Comparison of ENCODE assay signal across 1 cellular context in genomic region chr15:67520976-67521769, GRCh38.
TF ChIP-seq lines count a peak whose summit lies in the region.

TSS of gene C15orf61 (plus strand) at chr15:67521131. CDS start at chr15:67521249, 118 bp downstream.

TF ChIP-seq in HepG2, 621 proteins besides CTCF, POLR2A, EP300 and RAD21 (continued from another document and continues in another):
- TF ChIP-seq AFF4 (CRISPR knock-in tag; IDR thresholded peaks at IDR 0.05) (no peak), MXD3 (CRISPR knock-in tag; IDR thresholded peaks at IDR 0.05) (peak; percentile 93), AKNA (CRISPR knock-in tag; IDR thresholded peaks at IDR 0.05; ENCODE audit: borderline replicate concordance) (peak; percentile 80; the same call in 1 of the 2 replicates), ZNF484 (CRISPR knock-in tag; IDR thresholded peaks at IDR 0.05; ENCODE audit: borderline replicate concordance, low read depth) (no peak; the same call in 1 of the 2 replicates), ZNF331 (CRISPR knock-in tag; IDR thresholded peaks at IDR 0.05) (peak; percentile 37; the same call in 1 of the 2 replicates), TEF (CRISPR knock-in tag; IDR thresholded peaks at IDR 0.05) (peak; percentile 71), SAFB2 (CRISPR knock-in tag; IDR thresholded peaks at IDR 0.05; ENCODE audit: borderline replicate concordance, low read depth) (peak; percentile 92), KDM5B (CRISPR knock-in tag; IDR thresholded peaks at IDR 0.05; ENCODE audit: borderline replicate concordance) (peak; percentile 99), ZNF775 (CRISPR knock-in tag; IDR thresholded peaks at IDR 0.05; ENCODE audit: borderline replicate concordance) (no peak), YY1 (IDR thresholded peaks at IDR 0.05; ENCODE audit: insufficient read depth, insufficient replicate concordance, low read depth, low read length) (peak; percentile 72), ZBTB3 (CRISPR knock-in tag; IDR thresholded peaks at IDR 0.05; ENCODE audit: borderline replicate concordance, low read depth) (no peak; the same call in 1 of the 2 replicates), THYN1 (CRISPR knock-in tag; IDR thresholded peaks at IDR 0.05; ENCODE audit: borderline replicate concordance, low read depth) (no peak; the same call in 1 of the 2 replicates), ZNF382 (CRISPR knock-in tag; IDR thresholded peaks at IDR 0.05; ENCODE audit: borderline replicate concordance) (no peak), ATF3 (CRISPR knock-in tag; IDR thresholded peaks at IDR 0.05) (peak; percentile 22; the same call in 1 of the 2 replicates), ZNF7 (CRISPR knock-in tag; IDR thresholded peaks at IDR 0.05) (0 out of 2 replicates have a peak, but pooled peaks have one; percentile 15), KDM3A (CRISPR knock-in tag; IDR thresholded peaks at IDR 0.05; ENCODE audit: low read depth) (peak; percentile 87), CREM (IDR thresholded peaks at IDR 0.05) (no peak), CREM (CRISPR knock-in tag; IDR thresholded peaks at IDR 0.05) (no peak), HIVEP1 (CRISPR knock-in tag; IDR thresholded peaks at IDR 0.05) (peak; percentile 91), POLR2G (IDR thresholded peaks at IDR 0.05; ENCODE audit: low read depth, low read length) (peak; percentile 87), ZGPAT (CRISPR knock-in tag; IDR thresholded peaks at IDR 0.05) (peak; percentile 85), ZBTB25 (CRISPR knock-in tag; IDR thresholded peaks at IDR 0.05) (peak; percentile 82), ZNF101 (CRISPR knock-in tag; IDR thresholded peaks at IDR 0.05; ENCODE audit: borderline replicate concordance, low read depth) (0 out of 2 replicates have a peak, but pooled peaks have one; percentile 40), ZNF792 (CRISPR knock-in tag; IDR thresholded peaks at IDR 0.05) (peak; percentile 43; the same call in 1 of the 2 replicates), ZNF772 (CRISPR knock-in tag; IDR thresholded peaks at IDR 0.05) (peak; percentile 63; the same call in 1 of the 2 replicates), HNF4A (CRISPR knock-in tag; IDR thresholded peaks at IDR 0.05) (no peak), ZNF572 (CRISPR knock-in tag; IDR thresholded peaks at IDR 0.05) (no peak; the same call in 1 of the 2 replicates), DR1 (CRISPR knock-in tag; IDR thresholded peaks at IDR 0.05) (peak; percentile 88), PHF20 (CRISPR knock-in tag; IDR thresholded peaks at IDR 0.05) (peak; percentile 56; the same call in 1 of the 2 replicates), ETV6 (CRISPR knock-in tag; conservative IDR thresholded peaks at IDR 0.05) (peak; percentile 79), SMYD3 (CRISPR knock-in tag; IDR thresholded peaks at IDR 0.05) (no peak; the same call in 1 of the 2 replicates), ZNF704 (CRISPR knock-in tag; IDR thresholded peaks at IDR 0.05; ENCODE audit: borderline replicate concordance) (peak; percentile 69), ZBTB10 (CRISPR knock-in tag; IDR thresholded peaks at IDR 0.05; ENCODE audit: borderline replicate concordance) (peak; percentile 77), CHD2 (IDR thresholded peaks at IDR 0.05; ENCODE audit: low read depth, low read length) (peak; percentile 89), TCF12 (IDR thresholded peaks at IDR 0.05) (no peak), TCF12 (CRISPR knock-in tag; IDR thresholded peaks at IDR 0.05) (peak; percentile 58; the same call in 1 of the 2 replicates), ZNF136 (CRISPR knock-in tag; IDR thresholded peaks at IDR 0.05; ENCODE audit: low read depth) (no peak), THAP9 (CRISPR knock-in tag; IDR thresholded peaks at IDR 0.05; ENCODE audit: borderline replicate concordance) (peak; percentile 74), ZFP41 (CRISPR knock-in tag; IDR thresholded peaks at IDR 0.05; ENCODE audit: borderline replicate concordance) (peak; percentile 95; the same call in 1 of the 2 replicates)
